In genomic region chr14:43005807-43006206, GRCh38 we compare ENCODE assay signal across 17 cellular contexts.
DNase-seq lines count a peak whose midpoint lies in the region; FAIRE-seq and TF ChIP-seq lines count a peak whose summit lies in the region.
"Had no signal": no experiment of that assay in that cellular context is flagged by ENCODE, and none has a peak within 500 bp of the region (broad histone marks: within the 10 kb centered on the region; RNA-seq: fewer than 3 reads in every experiment).

No MANE protein-coding gene starts in this region.

- DNase-seq in COLO829 (ENCODE audit: low spot score) (peak; percentile 4), bronchial epithelial cell (ENCODE audit: low read depth) (peak; percentile 1), kidney epithelial cell (ENCODE audit: low read depth) (no peak), NCI-H526 treated with DMSO at 0.1 percent for 48 hours (lab: John Stamatoyannopoulos, UW) (no peak), HAP-1 (ENCODE audit: low spot score in 2 of 2) (no peak), neural progenitor cell (ENCODE audit: low spot score) (no peak)
- DNase-seq: activated CD4-positive, alpha-beta T cell treated with anti-CD3 and anti-CD28 coated beads, Interleukin-2, amount 50 U/mL, for 1 hour; activated naive CD8-positive, alpha-beta T cell treated with anti-CD3 and anti-CD28 coated beads for 36 hours; heart left ventricle; KG1; mucosa of descending colon; NCI-H1930; nucleus accumbens; SHP77 had no signal

- no peaks in the 10 kb centered on the region for H3K4me1 Mint-ChIP-seq in neural progenitor cell
- H3K4me1 Mint-ChIP-seq: activated naive CD8-positive, alpha-beta T cell treated with anti-CD3 and anti-CD28 coated beads for 36 hours; stimulated activated effector memory CD8-positive, alpha-beta T cell treated with anti-CD3 and anti-CD28 coated beads, Interleukin-12 subunit alpha, Interleukin-12 subunit beta, amount 100 ng/mL, for 72 hours had no signal

- H3K4me2 ChIP-seq in neural progenitor cell: no peak overlapping the region
- H3K4me2 ChIP-seq: BLaER1 treated with 17β-estradiol and CSF1 and Interleukin-3, amounts not matched to agents 10 nM and 100 nM had no signal

- H3K27me3 Mint-ChIP-seq in neural progenitor cell (ENCODE audit: insufficient read depth, low read depth): no peaks in the 10 kb centered on the region
- H3K27me3 Mint-ChIP-seq: activated naive CD8-positive, alpha-beta T cell treated with anti-CD3 and anti-CD28 coated beads for 36 hours had no signal

- no peak for FAIRE-seq in bronchial epithelial cell (lab: Jason Lieb, UNC)

- H3K36me3 ChIP-seq in bronchial epithelial cell (ENCODE audit: control insufficient read depth, insufficient read depth, low read length): no peaks in the 10 kb centered on the region
- no peaks in the 10 kb centered on the region for H3K36me3 ChIP-seq in kidney epithelial cell (ENCODE audit: control insufficient read depth, insufficient read depth, low read length)
- no peaks in the 10 kb centered on the region for H3K36me3 ChIP-seq in HAP-1 (replicated peaks)
- no peaks in the 10 kb centered on the region for H3K36me3 ChIP-seq in neural progenitor cell
- H3K36me3 ChIP-seq: BLaER1 treated with 17β-estradiol and CSF1 and Interleukin-3, amounts not matched to agents 10 nM and 100 nM; heart left ventricle had no signal

- H3K4me1 ChIP-seq in HAP-1 (no peaks in the 10 kb centered on the region), neural progenitor cell (no peaks in the 10 kb centered on the region)
- H3K4me1 ChIP-seq: BLaER1 treated with 17β-estradiol and CSF1 and Interleukin-3, amounts not matched to agents 10 nM and 100 nM; heart left ventricle had no signal

- in situ Hi-C loops in HAP-1 (cut with MboI; ENCODE audit: low sequenced_read_pairs): no loop called here

- H3K9ac ChIP-seq in neural progenitor cell: no peak overlapping the region
- H3K9ac ChIP-seq: BLaER1 treated with 17β-estradiol and CSF1 and Interleukin-3, amounts not matched to agents 10 nM and 100 nM had no signal

- no peak overlapping the region for H3K4me3 Mint-ChIP-seq in neural progenitor cell
- H3K4me3 Mint-ChIP-seq: activated naive CD8-positive, alpha-beta T cell treated with anti-CD3 and anti-CD28 coated beads for 36 hours; stimulated activated effector memory CD8-positive, alpha-beta T cell treated with anti-CD3 and anti-CD28 coated beads, Interleukin-12 subunit alpha, Interleukin-12 subunit beta, amount 100 ng/mL, for 72 hours had no signal

- no peaks in the 10 kb centered on the region for H3K79me2 ChIP-seq in neural progenitor cell (ENCODE audit: low read depth)

- peaks cover 19% of the 10 kb centered on the region for H3K9me3 Mint-ChIP-seq in neural progenitor cell

- H3K36me3 Mint-ChIP-seq in neural progenitor cell: no peaks in the 10 kb centered on the region
- H3K36me3 Mint-ChIP-seq: activated naive CD8-positive, alpha-beta T cell treated with anti-CD3 and anti-CD28 coated beads for 36 hours; stimulated activated effector memory CD8-positive, alpha-beta T cell treated with anti-CD3 and anti-CD28 coated beads, Interleukin-12 subunit alpha, Interleukin-12 subunit beta, amount 100 ng/mL, for 72 hours had no signal

- no peak overlapping the region for H3K27ac ChIP-seq in neural progenitor cell
- H3K27ac ChIP-seq: BLaER1 treated with 17β-estradiol and CSF1 and Interleukin-3, amounts not matched to agents 10 nM and 100 nM; heart left ventricle had no signal

- H3K9me3 ChIP-seq in HAP-1 (no peaks in the 10 kb centered on the region; the same call in 1 of the 2 replicates), neural progenitor cell (ENCODE audit: low read depth) (peaks cover 13% of the 10 kb centered on the region)

- H3K27me3 ChIP-seq in bronchial epithelial cell (ENCODE audit: control insufficient read depth, insufficient read depth, low read length): no peaks in the 10 kb centered on the region
- H3K27me3 ChIP-seq in kidney epithelial cell (ENCODE audit: control insufficient read depth, insufficient read depth, low read length): no peaks in the 10 kb centered on the region
- H3K27me3 ChIP-seq in HAP-1 (ENCODE audit: low read depth): no peaks in the 10 kb centered on the region
- H3K27me3 ChIP-seq in neural progenitor cell: no peaks in the 10 kb centered on the region
- H3K27me3 ChIP-seq: BLaER1 treated with 17β-estradiol and CSF1 and Interleukin-3, amounts not matched to agents 10 nM and 100 nM; heart left ventricle had no signal

- no peaks in the 10 kb centered on the region for H3F3A ChIP-seq in neural progenitor cell (ENCODE audit: low read depth)

- peak; percentile 31; the same call in 1 of the 2 replicates for TF ChIP-seq CTCF in LNCAP (IDR thresholded peaks at IDR 0.05)
- TF ChIP-seq CTCF in bronchial epithelial cell (IDR thresholded peaks at IDR 0.05; ENCODE audit: insufficient read depth, low read length, severe bottlenecking): no peak
- TF ChIP-seq CTCF in kidney epithelial cell (IDR thresholded peaks at IDR 0.05; ENCODE audit: insufficient read depth, low read length, poor library complexity, severe bottlenecking): peak; percentile 22
- TF ChIP-seq CTCF in neural progenitor cell (IDR thresholded peaks at IDR 0.05): no peak

- H2AFZ ChIP-seq in neural progenitor cell (replicated peaks): no peak overlapping the region

- no peak overlapping the region for H3K4me3 ChIP-seq in bronchial epithelial cell (ENCODE audit: low read depth, low read length)
- no peak overlapping the region for H3K4me3 ChIP-seq in kidney epithelial cell (ENCODE audit: low read depth, low read length)
- H3K4me3 ChIP-seq in HAP-1: no peak overlapping the region
- H3K4me3 ChIP-seq in neural progenitor cell: no peak overlapping the region
- H3K4me3 ChIP-seq: BLaER1 treated with 17β-estradiol and CSF1 and Interleukin-3, amounts not matched to agents 10 nM and 100 nM; heart left ventricle; mucosa of descending colon had no signal

- no peak overlapping the region for H3K27ac Mint-ChIP-seq in neural progenitor cell
- H3K27ac Mint-ChIP-seq: activated naive CD8-positive, alpha-beta T cell treated with anti-CD3 and anti-CD28 coated beads for 36 hours; stimulated activated effector memory CD8-positive, alpha-beta T cell treated with anti-CD3 and anti-CD28 coated beads, Interleukin-12 subunit alpha, Interleukin-12 subunit beta, amount 100 ng/mL, for 72 hours had no signal

- no peaks in the 10 kb centered on the region for H4K20me1 ChIP-seq in neural progenitor cell (ENCODE audit: low read depth)
- H4K20me1 ChIP-seq: BLaER1 treated with 17β-estradiol and CSF1 and Interleukin-3, amounts not matched to agents 10 nM and 100 nM had no signal

Comparison
In these comparisons a context has a peak if more than half of its experiments do, and no peak if none do; other contexts are left out.
1. DNase-seq: peak in COLO829 (single experiment) and bronchial epithelial cell (single experiment); none in kidney epithelial cell (single experiment), NCI-H526 treated with DMSO at 0.1 percent for 48 hours (single experiment), HAP-1 (0 of 2) and neural progenitor cell (single experiment).
2. CTCF ChIP-seq: peak in LNCAP (single experiment) and kidney epithelial cell (single experiment); none in bronchial epithelial cell (single experiment) and neural progenitor cell (single experiment).